Comparison of ENCODE assay signal across 8 cellular contexts in genomic region chr5:91928751-91929521, GRCh38.
A peak's percentile ranks its signal among the peaks of the same experiment; 100 is the strongest.
DNase-seq lines count a peak whose midpoint lies in the region; ATAC-seq lines count a peak whose summit lies in the region.

No MANE protein-coding gene starts in this region.

- DNase-seq in EH (ENCODE audit: low read depth), result peak; percentile 26
- DNase-seq in RKO (ENCODE audit: low spot score), result peak; percentile 75
- peak; percentile 6 for DNase-seq in germinal center (ENCODE audit: low spot score)
- DNase-seq in stimulated activated naive CD4-positive, alpha-beta T cell (lab: John Stamatoyannopoulos, UW), result no peak
- DNase-seq in CD1c-positive myeloid dendritic cell (ENCODE audit: extremely low spot score), result no peak
- DNase-seq in T-helper 1 cell, result no peak

- ATAC-seq in HG02852 (IDR thresholded peaks at IDR 0.05; ENCODE audit: unreplicated experiment) (peak; percentile 50), GM19463 (IDR thresholded peaks at IDR 0.05; ENCODE audit: unreplicated experiment) (no peak)

Comparison
In these comparisons a context has a peak if more than half of its experiments do, and no peak if none do; other contexts are left out.
1. DNase-seq: peak in EH (single experiment), RKO (single experiment) and germinal center (single experiment); none in stimulated activated naive CD4-positive, alpha-beta T cell (0 of 6), CD1c-positive myeloid dendritic cell (single experiment) and T-helper 1 cell (0 of 5).